7 cellular contexts compared by ENCODE assay signal in genomic region chr1:23555225-23555801, GRCh38. TPM values are rescaled to one million over a fixed set of nuclear protein-coding genes. Genes with fewer than 3 reads are reported as not detected.
DNase-seq lines count a peak whose midpoint lies in the region; ATAC-seq lines count a peak whose summit lies in the region.

No MANE protein-coding gene starts in this region.

- H3K4me3 Mint-ChIP-seq in naive B cell = peak overlapping the region; percentile 89 to 100 (median 96)

- no peaks in the 10 kb centered on the region for H3K9me3 Mint-ChIP-seq in naive B cell

- peak overlapping the region; percentile 88 to 97 (median 93) for H3K27ac Mint-ChIP-seq in naive B cell

- H3K4me1 Mint-ChIP-seq in naive B cell = peaks cover 52 to 77% (median 60%) of the 10 kb centered on the region in 3 donors

- H3K27me3 Mint-ChIP-seq in naive B cell = no peaks in the 10 kb centered on the region

- DNase-seq in NCI-H446 treated with DMSO at 0.1 percent for 48 hours (lab: John Stamatoyannopoulos, UW) = peak; percentile 89
- peak; percentile 73 for DNase-seq in dermis blood vessel endothelial cell
- DNase-seq in naive B cell = no peak
- DNase-seq in GOT3 (lab: John Stamatoyannopoulos, UW) = no peak
- no peak for DNase-seq in activated CD8-positive, alpha-beta memory T cell treated with anti-CD3 and anti-CD28 coated beads for 24 hours

- H3K36me3 Mint-ChIP-seq in naive B cell = peaks cover 5 to 8% of the 10 kb centered on the region in 2 donors

- ATAC-seq in GM19452 (IDR thresholded peaks at IDR 0.05; ENCODE audit: unreplicated experiment) (peak; percentile 1), naive B cell (ENCODE audit: low read depth in 2 of 2) (peak; percentile 2), HG03521 (IDR thresholded peaks at IDR 0.05; ENCODE audit: unreplicated experiment) (no peak)

RNA-seq across cellular contexts. Expression of gene ID3, which starts 4.0 kb away (rescaled TPM):
- 407 and 906 TPM in 2 replicates for total RNA-seq in dermis blood vessel endothelial cell
- polyA plus RNA-seq in naive B cell (ENCODE audit: low read depth in 6 of 6) = 10 to 100 TPM; 23.9 to 52.0 (median 31.2) TPM

RNA-seq across cellular contexts. Expression of gene E2F2, which starts 24.3 kb away (rescaled TPM):
- 1.9 and 4.6 TPM in 2 replicates for total RNA-seq in dermis blood vessel endothelial cell
- 1 to 10 TPM in 2 of 6 donors, under 1 TPM in 4; 0.06 to 1.7 (median 0.46) TPM for polyA plus RNA-seq in naive B cell (ENCODE audit: low read depth in 6 of 6)

Comparison
In these comparisons a context has a peak if more than half of its experiments do, and no peak if none do; other contexts are left out.
1. DNase-seq: peak in NCI-H446 treated with DMSO at 0.1 percent for 48 hours (single experiment) and dermis blood vessel endothelial cell (single experiment); none in naive B cell (single experiment), GOT3 (single experiment) and activated CD8-positive, alpha-beta memory T cell treated with anti-CD3 and anti-CD28 coated beads for 24 hours (single experiment).